Comparison of ENCODE assay signal across 15 cellular contexts in genomic region chr11:27405134-27405533, GRCh38. TPM values are rescaled to one million over a fixed set of nuclear protein-coding genes. Genes with fewer than 3 reads are reported as not detected.
DNase-seq lines count a peak whose midpoint lies in the region; ATAC-seq and TF ChIP-seq lines count a peak whose summit lies in the region.
"Had no signal": no experiment of that assay in that cellular context is flagged by ENCODE, and none has a peak within 500 bp of the region (broad histone marks: within the 10 kb centered on the region; RNA-seq: fewer than 3 reads in every experiment).

No MANE protein-coding gene starts in this region.

- DNase-seq in caudate nucleus (lab: John Stamatoyannopoulos, UW): no peak
- peak; percentile 64 for DNase-seq in fibroblast of the aortic adventitia (ENCODE audit: low read depth)
- no peak for DNase-seq in osteoblast (ENCODE audit: insufficient read length, low spot score, missing footprints)
- DNase-seq in tibial artery: no peak
- DNase-seq in DMS153 treated with DMSO at 0.1 percent for 48 hours (lab: John Stamatoyannopoulos, UW; ENCODE audit: unreplicated experiment): no peak
- no peak for DNase-seq in activated naive CD4-positive, alpha-beta T cell treated with anti-CD3 and anti-CD28 coated beads for 36 hours
- DNase-seq: DMS79 treated with DMSO at 0.1 percent for 48 hours, KBM-7, NCI-H187, NCI-H2227 treated with DMSO at 0.1 percent for 48 hours, NCI-H510A treated with DMSO at 0.1 percent for 48 hours, NCI-H82, RPMI8226 had no signal

- H3K4me1 ChIP-seq in osteoblast (ENCODE audit: insufficient read depth, low read length) (peaks cover 5% of the 10 kb centered on the region), tibial artery (peaks cover 0 to 52% (median 29%) of the 10 kb centered on the region in 4 donors)

- CTCF ChIA-PET in activated naive CD4-positive, alpha-beta T cell treated with anti-CD3 and anti-CD28 coated beads for 36 hours (lab: Charles Lee): no interaction called here

- H3K36me3 Mint-ChIP-seq in activated naive CD4-positive, alpha-beta T cell treated with anti-CD3 and anti-CD28 coated beads for 36 hours (ENCODE audit: low read depth): no peaks in the 10 kb centered on the region
- H3K36me3 Mint-ChIP-seq: CD14-positive monocyte had no signal

- no peak for ATAC-seq in GM21576 (IDR thresholded peaks at IDR 0.05; ENCODE audit: unreplicated experiment)

- H3K36me3 ChIP-seq in osteoblast (ENCODE audit: insufficient read depth, low read length) (no peaks in the 10 kb centered on the region), tibial artery (no peaks in the 10 kb centered on the region)

- no peaks in the 10 kb centered on the region for H4K20me1 ChIP-seq in osteoblast (ENCODE audit: insufficient read depth, low read length)

- no peaks in the 10 kb centered on the region for H3K27me3 ChIP-seq in osteoblast (ENCODE audit: insufficient read depth, low read length)
- no peaks in the 10 kb centered on the region for H3K27me3 ChIP-seq in tibial artery

- peak overlapping the region; percentile 56 for H3K27ac ChIP-seq in caudate nucleus (ENCODE audit: low read depth, low read length)
- peak overlapping the region; percentile 17 for H3K27ac ChIP-seq in osteoblast (ENCODE audit: low read depth, low read length)
- peak overlapping the region; percentile 27 to 29 for H3K27ac ChIP-seq in tibial artery

- intact Hi-C loops in tibial artery (cut with DNase I; ENCODE audit: low total_unique reads): loop anchor here (10.0 kb wide), 1 partner anchor 70 kb away; the partner anchor contains the start of gene LGR4
- intact Hi-C loops in activated naive CD4-positive, alpha-beta T cell treated with anti-CD3 and anti-CD28 coated beads for 36 hours (cut with micrococcal nuclease): loop anchor here (5.0 kb wide), 1 partner anchor 148 kb away; no protein-coding TSS in a partner anchor

- TF ChIP-seq CTCF in fibroblast of the aortic adventitia (IDR thresholded peaks at IDR 0.05; ENCODE audit: insufficient read depth, low read length) (no peak), osteoblast (IDR thresholded peaks at IDR 0.05; ENCODE audit: extremely low read depth, low read depth, low read length) (no peak), tibial artery (IDR thresholded peaks at IDR 0.05) (no peak)

- no peaks in the 10 kb centered on the region for H3K9me3 Mint-ChIP-seq in activated naive CD4-positive, alpha-beta T cell treated with anti-CD3 and anti-CD28 coated beads for 36 hours

- no peak overlapping the region for H3K4me3 Mint-ChIP-seq in activated naive CD4-positive, alpha-beta T cell treated with anti-CD3 and anti-CD28 coated beads for 36 hours
- H3K4me3 Mint-ChIP-seq: CD14-positive monocyte had no signal

- H3K79me2 ChIP-seq in osteoblast (ENCODE audit: insufficient read depth, low read length): peaks cover 3% of the 10 kb centered on the region

- H2AFZ ChIP-seq in osteoblast (ENCODE audit: low read length): no peak overlapping the region

- no peaks in the 10 kb centered on the region for H3K4me1 Mint-ChIP-seq in activated naive CD4-positive, alpha-beta T cell treated with anti-CD3 and anti-CD28 coated beads for 36 hours (ENCODE audit: low read depth)

- H3K4me3 ChIP-seq in fibroblast of the aortic adventitia (ENCODE audit: low read depth, low read length) (no peak overlapping the region), osteoblast (ENCODE audit: insufficient read depth, low read length) (no peak overlapping the region), tibial artery (no peak overlapping the region)

- H3K27me3 Mint-ChIP-seq in activated naive CD4-positive, alpha-beta T cell treated with anti-CD3 and anti-CD28 coated beads for 36 hours (ENCODE audit: low read depth): peaks cover 3% of the 10 kb centered on the region

- H3K4me2 ChIP-seq in osteoblast (ENCODE audit: insufficient read depth, low read length): no peak overlapping the region

- H3K27ac Mint-ChIP-seq in activated naive CD4-positive, alpha-beta T cell treated with anti-CD3 and anti-CD28 coated beads for 36 hours: no peak overlapping the region
- H3K27ac Mint-ChIP-seq: CD14-positive monocyte had no signal

- H3K9me3 ChIP-seq in osteoblast (ENCODE audit: low read depth, low read length): no peaks in the 10 kb centered on the region
- no peaks in the 10 kb centered on the region for H3K9me3 ChIP-seq in tibial artery

RNA-seq across cellular contexts. Expression of gene CCDC34, which starts 42.1 kb away (rescaled TPM):
- 6.3 and 10.7 TPM in 2 replicates for total RNA-seq in fibroblast of the aortic adventitia (ENCODE audit: low replicate concordance)
- total RNA-seq in osteoblast: 3.6 and 5.9 TPM in 2 replicates
- total RNA-seq in activated naive CD4-positive, alpha-beta T cell treated with anti-CD3 and anti-CD28 coated beads for 36 hours: 10 to 100 TPM; 28.2 to 29.9 TPM
